1 cellular context compared by ENCODE assay signal in the genomic region with DNA sequence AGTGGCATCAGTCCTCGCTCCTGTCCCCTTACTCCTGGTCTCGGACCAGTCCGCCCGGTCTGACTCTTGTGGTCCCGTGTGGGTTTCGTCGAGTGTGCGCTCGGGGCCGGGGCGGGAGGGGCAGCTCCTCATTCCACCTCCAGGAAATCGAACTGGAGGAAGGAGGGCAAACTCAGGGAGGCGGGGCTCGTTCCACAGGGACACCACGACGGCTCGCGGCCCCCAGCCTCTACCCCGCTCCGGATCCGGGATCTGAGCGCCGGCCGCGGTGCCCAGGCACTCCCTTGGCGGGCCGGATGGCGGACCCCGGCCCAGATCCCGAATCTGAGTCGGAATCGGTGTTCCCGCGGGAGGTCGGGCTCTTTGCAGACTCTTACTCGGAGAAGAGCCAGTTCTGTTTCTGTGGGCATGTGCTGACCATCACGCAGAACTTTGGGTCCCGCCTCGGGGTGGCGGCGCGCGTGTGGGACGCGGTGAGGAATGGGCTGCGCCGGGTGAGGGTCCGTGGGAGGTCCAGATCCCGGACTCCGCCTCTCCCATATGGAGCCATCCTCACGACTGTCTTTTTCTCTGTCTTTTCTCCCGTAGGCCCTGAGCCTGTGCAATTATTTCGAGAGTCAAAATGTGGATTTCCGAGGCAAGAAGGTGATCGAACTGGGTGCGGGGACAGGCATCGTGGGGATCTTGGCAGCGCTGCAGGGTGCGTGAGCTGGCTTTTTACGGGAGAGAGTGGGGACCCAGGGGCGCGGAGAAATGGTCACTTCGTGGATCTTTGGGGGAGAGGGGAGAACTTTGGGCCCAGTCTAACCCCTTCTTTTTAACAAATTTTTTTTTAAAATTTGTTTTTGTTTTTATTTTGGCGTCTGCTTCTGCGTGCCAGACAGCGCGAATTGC.
TF ChIP-seq lines count a peak whose summit lies in the region.

Gene EEF1AKMT3 (plus strand): TSS at position 186 of the 894 bp plus-strand sequence. CDS start 111 bp downstream, at position 297.

TF ChIP-seq in HepG2, 621 proteins besides CTCF, POLR2A, EP300 and RAD21 (continued from another document and continues in another):
- TF ChIP-seq SSRP1 (CRISPR knock-in tag; IDR thresholded peaks at IDR 0.05): no peak
- no peak for TF ChIP-seq HNF1A (IDR thresholded peaks at IDR 0.05; ENCODE audit: low read depth)
- TF ChIP-seq HNF1A (CRISPR knock-in tag; IDR thresholded peaks at IDR 0.05; ENCODE audit: borderline replicate concordance): no peak
- TF ChIP-seq PRMT3 (CRISPR knock-in tag; IDR thresholded peaks at IDR 0.05; ENCODE audit: borderline replicate concordance, low read depth): no peak
- TF ChIP-seq CSRNP1 (CRISPR knock-in tag; IDR thresholded peaks at IDR 0.05): 0 out of 2 replicates have a peak, but pooled peaks have one; percentile 26
- no peak for TF ChIP-seq KMT2B (CRISPR knock-in tag; IDR thresholded peaks at IDR 0.05)
- TF ChIP-seq ZNF329 (CRISPR knock-in tag; IDR thresholded peaks at IDR 0.05; ENCODE audit: low read depth): no peak
- TF ChIP-seq PITX1 (CRISPR knock-in tag; IDR thresholded peaks at IDR 0.05): no peak
- no peak for TF ChIP-seq CCAR2 (optimal IDR thresholded peaks at IDR 0.05; ENCODE audit: low read depth, low read length)
- TF ChIP-seq MEF2D (CRISPR knock-in tag; IDR thresholded peaks at IDR 0.05): no peak
- TF ChIP-seq, protein P1, sequence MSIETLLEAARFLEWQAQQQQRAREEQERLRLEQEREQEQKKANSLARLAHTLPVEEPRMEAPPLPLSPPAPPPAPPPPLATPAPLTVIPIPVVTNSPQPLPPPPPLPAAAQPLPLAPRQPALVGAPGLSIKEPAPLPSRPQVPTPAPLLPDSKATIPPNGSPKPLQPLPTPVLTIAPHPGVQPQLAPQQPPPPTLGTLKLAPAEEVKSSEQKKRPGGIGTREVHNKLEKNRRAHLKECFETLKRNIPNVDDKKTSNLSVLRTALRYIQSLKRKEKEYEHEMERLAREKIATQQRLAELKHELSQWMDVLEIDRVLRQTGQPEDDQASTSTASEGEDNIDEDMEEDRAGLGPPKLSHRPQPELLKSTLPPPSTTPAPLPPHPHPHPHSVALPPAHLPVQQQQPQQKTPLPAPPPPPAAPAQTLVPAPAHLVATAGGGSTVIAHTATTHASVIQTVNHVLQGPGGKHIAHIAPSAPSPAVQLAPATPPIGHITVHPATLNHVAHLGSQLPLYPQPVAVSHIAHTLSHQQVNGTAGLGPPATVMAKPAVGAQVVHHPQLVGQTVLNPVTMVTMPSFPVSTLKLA (IDR thresholded peaks at IDR 0.05): no peak
- no peak for TF ChIP-seq MYPOP (CRISPR knock-in tag; IDR thresholded peaks at IDR 0.05)
- TF ChIP-seq FOXJ3 (CRISPR knock-in tag; IDR thresholded peaks at IDR 0.05; ENCODE audit: borderline replicate concordance): no peak
- TF ChIP-seq HDAC6 (IDR thresholded peaks at IDR 0.05; ENCODE audit: low read depth, low read length): no peak
- TF ChIP-seq ZNF784 (CRISPR knock-in tag; IDR thresholded peaks at IDR 0.05; ENCODE audit: borderline replicate concordance): no peak
- no peak for TF ChIP-seq ZNF550 (CRISPR knock-in tag; IDR thresholded peaks at IDR 0.05; ENCODE audit: borderline replicate concordance)
- no peak for TF ChIP-seq SMAD9 (CRISPR knock-in tag; IDR thresholded peaks at IDR 0.05)
- no peak for TF ChIP-seq SOX13 (IDR thresholded peaks at IDR 0.05)
- TF ChIP-seq SOX13 (CRISPR knock-in tag; conservative IDR thresholded peaks at IDR 0.05 in 1 of 2, IDR thresholded peaks at IDR 0.05 in 1 of 2): no peak
- no peak for TF ChIP-seq THAP7 (CRISPR knock-in tag; IDR thresholded peaks at IDR 0.05)
- TF ChIP-seq SAP130 (CRISPR knock-in tag; IDR thresholded peaks at IDR 0.05; ENCODE audit: low read depth): no peak
- TF ChIP-seq ATF7-NPFF (CRISPR knock-in tag; IDR thresholded peaks at IDR 0.05; ENCODE audit: low read depth): no peak
- no peak for TF ChIP-seq ATRX (CRISPR knock-in tag; IDR thresholded peaks at IDR 0.05; ENCODE audit: borderline replicate concordance)
- no peak for TF ChIP-seq MTF2 (CRISPR knock-in tag; IDR thresholded peaks at IDR 0.05; ENCODE audit: borderline replicate concordance)
- TF ChIP-seq SPEN (CRISPR knock-in tag; IDR thresholded peaks at IDR 0.05; ENCODE audit: low read depth): no peak
- no peak for TF ChIP-seq MAFK (conservative IDR thresholded peaks at IDR 0.05 in 1 of 2, IDR thresholded peaks at IDR 0.05 in 1 of 2; ENCODE audit: low read length in 2 of 2)
- no peak for TF ChIP-seq ZNF33B (CRISPR knock-in tag; IDR thresholded peaks at IDR 0.05)
- TF ChIP-seq CEBPG (CRISPR knock-in tag; IDR thresholded peaks at IDR 0.05): no peak
- TF ChIP-seq JDP2 (CRISPR knock-in tag; IDR thresholded peaks at IDR 0.05; ENCODE audit: borderline replicate concordance): no peak; the same call in 1 of the 2 replicates
- TF ChIP-seq EED (CRISPR knock-in tag; IDR thresholded peaks at IDR 0.05): no peak
- TF ChIP-seq RBFOX2 (IDR thresholded peaks at IDR 0.05; ENCODE audit: low read depth, low read length): peak; percentile 69
- TF ChIP-seq MBD4 (IDR thresholded peaks at IDR 0.05; ENCODE audit: borderline replicate concordance, low read length): no peak
- no peak for TF ChIP-seq ZSCAN12 (CRISPR knock-in tag; IDR thresholded peaks at IDR 0.05)
- TF ChIP-seq ZNF282 (IDR thresholded peaks at IDR 0.05; ENCODE audit: partially characterized antibody): no peak
- TF ChIP-seq ZNF790 (CRISPR knock-in tag; IDR thresholded peaks at IDR 0.05; ENCODE audit: borderline replicate concordance): no peak; the same call in 1 of the 2 replicates
- no peak for TF ChIP-seq ASH2L (IDR thresholded peaks at IDR 0.05; ENCODE audit: insufficient read length, low read depth, low read length)
- no peak for TF ChIP-seq HOXD1 (CRISPR knock-in tag; IDR thresholded peaks at IDR 0.05)
- no peak for TF ChIP-seq DDIT3 (CRISPR knock-in tag; IDR thresholded peaks at IDR 0.05)
- TF ChIP-seq ZNF33A (CRISPR knock-in tag; IDR thresholded peaks at IDR 0.05; ENCODE audit: borderline replicate concordance): no peak
- 0 out of 2 replicates have a peak, but pooled peaks have one; percentile 37 for TF ChIP-seq RBAK (CRISPR knock-in tag; IDR thresholded peaks at IDR 0.05)
- TF ChIP-seq, protein P2, sequence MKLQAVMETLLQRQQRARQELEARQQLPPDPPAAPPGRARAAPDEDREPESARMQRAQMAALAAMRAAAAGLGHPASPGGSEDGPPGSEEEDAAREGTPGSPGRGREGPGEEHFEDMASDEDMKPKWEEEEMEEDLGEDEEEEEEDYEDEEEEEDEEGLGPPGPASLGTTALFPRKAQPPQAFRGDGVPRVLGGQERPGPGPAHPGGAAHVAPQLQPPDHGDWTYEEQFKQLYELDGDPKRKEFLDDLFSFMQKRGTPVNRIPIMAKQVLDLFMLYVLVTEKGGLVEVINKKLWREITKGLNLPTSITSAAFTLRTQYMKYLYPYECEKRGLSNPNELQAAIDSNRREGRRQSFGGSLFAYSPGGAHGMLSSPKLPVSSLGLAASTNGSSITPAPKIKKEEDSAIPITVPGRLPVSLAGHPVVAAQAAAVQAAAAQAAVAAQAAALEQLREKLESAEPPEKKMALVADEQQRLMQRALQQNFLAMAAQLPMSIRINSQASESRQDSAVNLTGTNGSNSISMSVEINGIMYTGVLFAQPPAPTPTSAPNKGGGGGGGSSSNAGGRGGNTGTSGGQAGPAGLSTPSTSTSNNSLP (IDR thresholded peaks at IDR 0.05; ENCODE audit: low read depth, low read length): no peak
- no peak for TF ChIP-seq ZNF616 (CRISPR knock-in tag; IDR thresholded peaks at IDR 0.05; ENCODE audit: low read depth)
- no peak for TF ChIP-seq GFI1 (CRISPR knock-in tag; IDR thresholded peaks at IDR 0.05; ENCODE audit: borderline replicate concordance)
- no peak for TF ChIP-seq RFX3 (CRISPR knock-in tag; IDR thresholded peaks at IDR 0.05)
- no peak for TF ChIP-seq ZBTB1 (CRISPR knock-in tag; IDR thresholded peaks at IDR 0.05; ENCODE audit: borderline replicate concordance)
- TF ChIP-seq, protein P3, sequence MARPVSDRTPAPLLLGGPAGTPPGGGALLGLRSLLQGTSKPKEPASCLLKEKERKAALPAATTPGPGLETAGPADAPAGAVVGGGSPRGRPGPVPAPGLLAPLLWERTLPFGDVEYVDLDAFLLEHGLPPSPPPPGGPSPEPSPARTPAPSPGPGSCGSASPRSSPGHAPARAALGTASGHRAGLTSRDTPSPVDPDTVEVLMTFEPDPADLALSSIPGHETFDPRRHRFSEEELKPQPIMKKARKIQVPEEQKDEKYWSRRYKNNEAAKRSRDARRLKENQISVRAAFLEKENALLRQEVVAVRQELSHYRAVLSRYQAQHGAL (CRISPR knock-in tag; IDR thresholded peaks at IDR 0.05; ENCODE audit: not compliant biosample characterization): no peak
- TF ChIP-seq CBFB (CRISPR knock-in tag; IDR thresholded peaks at IDR 0.05): no peak
- TF ChIP-seq KDM5B (CRISPR knock-in tag; IDR thresholded peaks at IDR 0.05; ENCODE audit: borderline replicate concordance): peak; percentile 51
- no peak for TF ChIP-seq ZBTB20 (CRISPR knock-in tag; IDR thresholded peaks at IDR 0.05; ENCODE audit: borderline replicate concordance, low read depth)
- TF ChIP-seq, protein P4, sequence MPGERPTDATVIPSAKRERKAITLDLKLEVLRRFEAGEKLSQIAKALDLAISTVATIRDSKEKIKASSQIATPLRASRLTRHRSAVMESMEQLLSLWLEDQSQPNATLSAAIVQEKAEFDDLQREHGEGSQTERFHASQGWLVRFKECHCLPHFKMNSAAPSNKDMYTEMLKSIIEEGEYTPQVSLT (CRISPR knock-in tag; IDR thresholded peaks at IDR 0.05; ENCODE audit: borderline replicate concordance, low read depth): no peak
- peak; percentile 61; the same call in 1 of the 2 replicates for TF ChIP-seq SNAI1 (CRISPR knock-in tag; IDR thresholded peaks at IDR 0.05; ENCODE audit: borderline replicate concordance)
- TF ChIP-seq JUN (CRISPR knock-in tag; IDR thresholded peaks at IDR 0.05): no peak
- no peak for TF ChIP-seq ARNTL (CRISPR knock-in tag; IDR thresholded peaks at IDR 0.05)
- no peak for TF ChIP-seq MTF1 (CRISPR knock-in tag; IDR thresholded peaks at IDR 0.05)
- no peak for TF ChIP-seq CC2D1A (CRISPR knock-in tag; IDR thresholded peaks at IDR 0.05)
- no peak for TF ChIP-seq NAIF1 (CRISPR knock-in tag; IDR thresholded peaks at IDR 0.05; ENCODE audit: borderline replicate concordance)
- TF ChIP-seq EZH2 (conservative IDR thresholded peaks at IDR 0.05; ENCODE audit: low read depth, low read length): no peak
